9 cellular contexts compared by ENCODE assay signal in the genomic region with DNA sequence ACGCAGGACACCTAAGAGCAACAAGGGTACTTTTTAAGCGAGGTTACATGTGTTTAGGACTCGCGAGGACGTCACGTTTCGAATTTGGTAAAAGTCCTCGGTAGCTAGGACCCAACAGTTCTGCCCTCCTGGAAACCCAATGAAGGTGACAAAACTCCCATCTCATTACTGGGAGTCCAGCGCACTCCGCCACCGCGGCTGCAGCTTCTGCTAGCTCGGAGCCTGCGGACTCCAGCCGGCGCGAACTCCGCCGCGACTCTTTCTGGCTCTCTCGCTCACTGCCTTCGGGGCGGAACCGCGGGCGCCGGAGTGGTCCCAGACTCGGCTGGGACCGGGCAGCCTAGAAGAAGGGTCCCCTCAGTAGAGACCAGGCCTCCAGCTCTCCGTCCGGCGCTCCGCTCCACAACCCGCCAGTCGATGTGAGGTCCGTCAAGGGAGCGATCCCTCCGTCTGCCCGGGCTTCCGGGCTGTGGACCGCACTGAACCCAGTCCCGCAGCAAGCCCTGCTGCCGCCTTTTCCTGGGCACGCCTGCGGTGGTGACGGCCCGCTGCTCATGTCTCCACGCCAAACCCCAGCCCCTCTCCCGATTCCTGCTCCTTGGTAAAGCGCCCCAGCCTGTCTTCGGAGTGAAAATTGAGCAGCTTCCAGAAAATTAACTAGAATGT. TPM values are rescaled to one million over a fixed set of nuclear protein-coding genes. Genes with fewer than 3 reads are reported as not detected.
DNase-seq lines count a peak whose midpoint lies in the region; ATAC-seq and TF ChIP-seq lines count a peak whose summit lies in the region.
"Had no signal": no experiment of that assay in that cellular context is flagged by ENCODE, and none has a peak within 500 bp of the region (broad histone marks: within the 10 kb centered on the region; RNA-seq: fewer than 3 reads in every experiment).

No MANE protein-coding gene starts in this region.

- H3K27me3 Mint-ChIP-seq in activated CD8-positive, alpha-beta T cell treated with anti-CD3 and anti-CD28 coated beads, Interleukin-2, amount 10 ng/mL, durations not matched to agents 7 days and 5 days (ENCODE audit: low read depth): peaks cover 93% of the 10 kb centered on the region

- peaks cover 0 to 49% (median 39%) of the 10 kb centered on the region in 9 donors for H3K4me1 ChIP-seq in heart right ventricle
- H3K4me1 ChIP-seq in prostate gland (replicated peaks): no peaks in the 10 kb centered on the region

- H3K27ac ChIP-seq in heart right ventricle (peak overlapping the region in 6 of 10 donors; percentile 11 to 54 (median 35)), prostate gland (no peak overlapping the region), caudate nucleus (ENCODE audit: low read depth, low read length) (no peak overlapping the region)

- peak overlapping the region; percentile 52 to 77 (median 65) for H3K4me3 ChIP-seq in heart right ventricle
- peak overlapping the region; percentile 41 to 44 for H3K4me3 ChIP-seq in prostate gland

- H3K4me1 Mint-ChIP-seq in activated CD8-positive, alpha-beta T cell treated with anti-CD3 and anti-CD28 coated beads, Interleukin-2, amount 10 ng/mL, durations not matched to agents 7 days and 5 days (ENCODE audit: low read depth): peaks cover 50% of the 10 kb centered on the region

- DNase-seq in EL (peak; percentile 39), heart right ventricle (peak in 1 of 2 donors; percentile 54), prostate gland (ENCODE audit: low spot score) (no peak), mesenteric fat pad (ENCODE audit: low spot score) (no peak), caudate nucleus (lab: John Stamatoyannopoulos, UW) (no peak), NCI-H345 (lab: John Stamatoyannopoulos, UW) (no peak)
- peak; percentile 25 for DNase-seq in activated CD8-positive, alpha-beta T cell treated with anti-CD3 and anti-CD28 coated beads, Interleukin-2, amount 10 ng/mL, durations not matched to agents 7 days and 5 days
- DNase-seq: T-helper 9 cell had no signal

- POLR2A ChIA-PET in activated CD8-positive, alpha-beta T cell treated with anti-CD3 and anti-CD28 coated beads, Interleukin-2, amount 10 ng/mL, durations not matched to agents 7 days and 5 days (lab: Charles Lee): interaction anchor here (0.7 to 5.4 kb wide), 2 partner anchors 14 to 539 kb away, joined by 3 to 36 read pairs; no protein-coding TSS in a partner anchor

- WGBS in heart right ventricle, 2 donors: 5 to 6% methylated on average over 51 of the region's 51 CpGs
- WGBS in prostate gland: 43% methylated on average over 48 of the region's 51 CpGs

- peak overlapping the region; percentile 83 for H3K4me3 Mint-ChIP-seq in activated CD8-positive, alpha-beta T cell treated with anti-CD3 and anti-CD28 coated beads, Interleukin-2, amount 10 ng/mL, durations not matched to agents 7 days and 5 days

- CTCF ChIA-PET in activated CD8-positive, alpha-beta T cell treated with anti-CD3 and anti-CD28 coated beads, Interleukin-2, amount 10 ng/mL, durations not matched to agents 7 days and 5 days (lab: Charles Lee): interaction anchor here (2.2 to 4.3 kb wide), 3 partner anchors 10 to 14 kb away, joined by 5 to 18 read pairs (median 13); no protein-coding TSS in a partner anchor

- H3K9me3 Mint-ChIP-seq in activated CD8-positive, alpha-beta T cell treated with anti-CD3 and anti-CD28 coated beads, Interleukin-2, amount 10 ng/mL, durations not matched to agents 7 days and 5 days (ENCODE audit: insufficient read depth): no peaks in the 10 kb centered on the region

- ATAC-seq in activated CD8-positive, alpha-beta T cell treated with anti-CD3 and anti-CD28 coated beads, Interleukin-2, amount 10 ng/mL, durations not matched to agents 7 days and 5 days: peak; percentile 54
- ATAC-seq in heart right ventricle: peak; percentile 4 to 41 (median 19)
- no peak for ATAC-seq in HG03045 (IDR thresholded peaks at IDR 0.05; ENCODE audit: unreplicated experiment)

- H3K27me3 ChIP-seq in heart right ventricle (peaks cover 0 to 85% (median 33%) of the 10 kb centered on the region in 7 donors), prostate gland (replicated peaks; ENCODE audit: insufficient read depth) (no peaks in the 10 kb centered on the region)

- intact Hi-C loops in heart right ventricle (cut with DNase I): loop anchor here (5.0 to 10.0 kb wide), 16 partner anchors 303 to 977 kb away; no protein-coding TSS in a partner anchor
- intact Hi-C loops in prostate gland (cut with DNase I): loop anchor here (5.0 to 10.0 kb wide), 4 partner anchors 374 to 974 kb away; no protein-coding TSS in a partner anchor

- no peaks in the 10 kb centered on the region for H3K9me3 ChIP-seq in heart right ventricle
- no peaks in the 10 kb centered on the region for H3K9me3 ChIP-seq in prostate gland

- H3K36me3 Mint-ChIP-seq in activated CD8-positive, alpha-beta T cell treated with anti-CD3 and anti-CD28 coated beads, Interleukin-2, amount 10 ng/mL, durations not matched to agents 7 days and 5 days (ENCODE audit: low read depth): no peaks in the 10 kb centered on the region

- TF ChIP-seq POLR2A in prostate gland (IDR thresholded peaks at IDR 0.05): no peak

- H3K27ac Mint-ChIP-seq in activated CD8-positive, alpha-beta T cell treated with anti-CD3 and anti-CD28 coated beads, Interleukin-2, amount 10 ng/mL, durations not matched to agents 7 days and 5 days: no peak overlapping the region

- H3K36me3 ChIP-seq in heart right ventricle (no peaks in the 10 kb centered on the region), prostate gland (no peaks in the 10 kb centered on the region)

- TF ChIP-seq CTCF in heart right ventricle (IDR thresholded peaks at IDR 0.05): no peak
- TF ChIP-seq CTCF in prostate gland (IDR thresholded peaks at IDR 0.05): no peak

RNA-seq across cellular contexts. Expression of a gene that starts 3.0 kb away (rescaled TPM):
- not detected for total RNA-seq in activated CD8-positive, alpha-beta T cell treated with anti-CD3 and anti-CD28 coated beads, Interleukin-2, amount 10 ng/mL, durations not matched to agents 7 days and 5 days
- total RNA-seq in heart right ventricle (10 to 100 TPM in 1 of 10 donors, 1 to 10 TPM in 8, under 1 TPM in 1; 0.71 to 13.3 (median 2.4) TPM), prostate gland (10 to 100 TPM in 1 of 2 donors, 1 to 10 TPM in 1; 9.3 to 47.9 TPM), mesenteric fat pad (41.6 TPM)
- polyA plus RNA-seq in heart right ventricle: 1 to 10 TPM; 6.0 to 6.3 TPM

Comparison
In these comparisons a context has a peak if more than half of its experiments do, and no peak if none do; other contexts are left out.
1. DNase-seq: peak in EL (single experiment) and activated CD8-positive, alpha-beta T cell treated with anti-CD3 and anti-CD28 coated beads, Interleukin-2, amount 10 ng/mL, durations not matched to agents 7 days and 5 days (single experiment); none in prostate gland (single experiment), mesenteric fat pad (single experiment), caudate nucleus (0 of 61) and NCI-H345 (single experiment).
2. H3K27ac ChIP-seq: peak in heart right ventricle (6 of 10); none in prostate gland (0 of 2) and caudate nucleus (single experiment).